26 cellular contexts compared by ENCODE assay signal in the genomic region with DNA sequence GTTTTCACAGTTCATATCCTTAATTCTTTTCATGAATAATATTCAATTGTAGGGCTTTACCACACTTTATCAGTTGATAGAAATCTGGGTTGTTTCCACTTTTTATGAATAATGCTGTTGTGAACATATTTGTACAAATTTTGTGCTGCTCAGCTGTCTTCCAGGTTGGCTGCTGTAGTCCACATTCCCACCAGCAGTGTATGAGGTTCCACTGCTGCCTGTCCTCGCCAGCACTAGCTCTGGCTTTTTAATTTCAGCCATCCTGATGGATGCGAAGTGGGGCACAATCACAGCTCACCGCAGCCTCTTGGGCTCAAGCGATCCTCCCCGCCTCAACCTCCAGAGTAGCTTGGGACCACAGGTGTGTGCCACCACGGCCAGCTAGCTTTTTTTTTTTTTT.
"Had no signal": no experiment of that assay in that cellular context is flagged by ENCODE, and none has a peak within 500 bp of the region (broad histone marks: within the 10 kb centered on the region; RNA-seq: fewer than 3 reads in every experiment).

No MANE protein-coding gene starts in this region.

- H3K27me3 Mint-ChIP-seq: activated B cell treated with CpG ODN at 0.5 μM for 24 hours; activated CD4-positive, alpha-beta T cell treated with anti-CD3 and anti-CD28 coated beads, Interleukin-2, amount 10 ng/mL, durations not matched to agents 7 days and 5 days; activated naive CD8-positive, alpha-beta T cell; brain; T-cell had no signal

- H3K27me3 ChIP-seq: cardiac muscle cell had no signal

- H3K4me3 Mint-ChIP-seq: activated B cell treated with CpG ODN at 0.5 μM for 24 hours; activated CD4-positive, alpha-beta T cell treated with anti-CD3 and anti-CD28 coated beads, Interleukin-2, amount 10 ng/mL, durations not matched to agents 7 days and 5 days; activated naive CD4-positive, alpha-beta T cell treated with anti-CD3 and anti-CD28 coated beads for 36 hours; activated naive CD8-positive, alpha-beta T cell; brain; T-cell had no signal

- FAIRE-seq: astrocyte, colon, TTC549 had no signal

- H3K9me3 Mint-ChIP-seq: activated B cell treated with CpG ODN at 0.5 μM for 24 hours; activated CD4-positive, alpha-beta T cell treated with anti-CD3 and anti-CD28 coated beads, Interleukin-2, amount 10 ng/mL, durations not matched to agents 7 days and 5 days; activated naive CD4-positive, alpha-beta T cell treated with anti-CD3 and anti-CD28 coated beads for 36 hours; brain; T-cell had no signal

- DNase-seq: activated B cell treated with CpG ODN at 0.5 μM for 24 hours; activated CD4-positive, alpha-beta T cell treated with anti-CD3 and anti-CD28 coated beads, Interleukin-2, amount 10 ng/mL, durations not matched to agents 7 days and 5 days; activated gamma-delta T cell; activated naive CD4-positive, alpha-beta T cell treated with anti-CD3 and anti-CD28 coated beads for 36 hours; amygdala; KG1; NCI-H1048; NCI-H2029; NCI-H2107; NCI-H2171 treated with DMSO at 0.1 percent for 48 hours; NCI-H226; NCI-H510A; NCI-H526 treated with DMSO at 0.1 percent for 48 hours; NCI-H82; RPMI8226; T-cell; T-helper 2 cell; T1000 had no signal

- H3K4me3 ChIP-seq: cardiac muscle cell, SK-N-MC had no signal

- H3K27ac ChIP-seq: cardiac muscle cell had no signal

- H3K4me1 Mint-ChIP-seq: activated B cell treated with CpG ODN at 0.5 μM for 24 hours; activated CD4-positive, alpha-beta T cell treated with anti-CD3 and anti-CD28 coated beads, Interleukin-2, amount 10 ng/mL, durations not matched to agents 7 days and 5 days; brain; T-cell had no signal

- H3K27ac Mint-ChIP-seq: activated B cell treated with CpG ODN at 0.5 μM for 24 hours; activated CD4-positive, alpha-beta T cell treated with anti-CD3 and anti-CD28 coated beads, Interleukin-2, amount 10 ng/mL, durations not matched to agents 7 days and 5 days; activated naive CD4-positive, alpha-beta T cell treated with anti-CD3 and anti-CD28 coated beads for 36 hours; activated naive CD8-positive, alpha-beta T cell; brain; T-cell had no signal

- ATAC-seq: Right ventricle myocardium inferior, T-cell had no signal
